Comparison of ENCODE assay signal across 8 cellular contexts in genomic region chr9:113275147-113276131, GRCh38. TPM values are rescaled to one million over a fixed set of nuclear protein-coding genes. Genes with fewer than 3 reads are reported as not detected.
A peak's percentile ranks its signal among the peaks of the same experiment; 100 is the strongest.
DNase-seq lines count a peak whose midpoint lies in the region; ATAC-seq and TF ChIP-seq lines count a peak whose summit lies in the region.

Gene CDC26, minus strand, starts transcription at chr9:113275572. Its CDS starts 3,065 bp downstream, at chr9:113272507.
Gene PRPF4, plus strand, starts transcription at chr9:113275658. Its CDS starts 86 bp downstream, at chr9:113275744.

- H3K4me3 Mint-ChIP-seq in glutamatergic neuron (ENCODE audit: unreplicated experiment) (no peak within 1 kb of the TSS), osteocyte (ENCODE audit: unreplicated experiment) (no peak within 1 kb of the TSS)

- DNase-seq in GM10266 (ENCODE audit: extremely low spot score): peak; percentile 91
- peak; percentile 99 for DNase-seq in NCI-H1092 treated with DMSO at 0.1 percent for 48 hours (lab: John Stamatoyannopoulos, UW)
- DNase-seq in activated naive CD4-positive, alpha-beta T cell treated with anti-CD3 and anti-CD28 coated beads, Interleukin-2, amount 50 U/mL, for 72 hours (ENCODE audit: low spot score in 2 of 2): peak; percentile 91 to 93
- DNase-seq in glutamatergic neuron: peak; percentile 96
- DNase-seq in osteocyte (ENCODE audit: extremely low spot score, unreplicated experiment): peak; percentile 99

- WGBS in thymus: under 1% methylated on average over 63 of the region's 63 CpGs

- H3K9me3 ChIP-seq in thymus (ENCODE audit: control insufficient read depth): no peaks in the 10 kb centered on the region

- H3K36me3 ChIP-seq in thymus (ENCODE audit: control insufficient read depth, insufficient read depth): peaks cover 34% of the 10 kb centered on the region

- H3K4me1 ChIP-seq in thymus (ENCODE audit: control insufficient read depth, insufficient read depth, low read length): peaks cover 5% of the 10 kb centered on the region

- H3K27me3 Mint-ChIP-seq in glutamatergic neuron (ENCODE audit: unreplicated experiment) (no peaks in the 10 kb centered on the region), osteocyte (ENCODE audit: unreplicated experiment) (no peaks in the 10 kb centered on the region)

- H3K27ac Mint-ChIP-seq in activated naive CD4-positive, alpha-beta T cell treated with anti-CD3 and anti-CD28 coated beads, Interleukin-2, amount 50 U/mL, for 72 hours: no peak within 1 kb of the TSS
- H3K27ac Mint-ChIP-seq in glutamatergic neuron (ENCODE audit: unreplicated experiment) (no peak within 1 kb of the TSS), osteocyte (ENCODE audit: unreplicated experiment) (no peak within 1 kb of the TSS)

- H3K4me1 Mint-ChIP-seq in glutamatergic neuron (ENCODE audit: low read depth, unreplicated experiment) (peaks cover 1% of the 10 kb centered on the region), osteocyte (ENCODE audit: unreplicated experiment) (peaks cover 13% of the 10 kb centered on the region)

- no peak for TF ChIP-seq CTCF in GM10266 (IDR thresholded peaks at IDR 0.05; ENCODE audit: control insufficient read depth, insufficient read depth, low read depth, missing control alignments)
- TF ChIP-seq CTCF in glutamatergic neuron (IDR thresholded peaks at IDR 0.05; ENCODE audit: partially characterized antibody, unreplicated experiment): no peak
- no peak for TF ChIP-seq CTCF in osteocyte (IDR thresholded peaks at IDR 0.05)

- ATAC-seq in HG02623 (IDR thresholded peaks at IDR 0.05; ENCODE audit: unreplicated experiment) (peak; percentile 97), SK-N-SH treated with all-trans-retinoic acid at 6 μM for 48 hours (peak; percentile 96)
- peak; percentile 96 to 100 for ATAC-seq in activated naive CD4-positive, alpha-beta T cell treated with anti-CD3 and anti-CD28 coated beads, Interleukin-2, amount 50 U/mL, for 72 hours

- peak within 1 kb of the TSS; percentile 93 for H3K27ac ChIP-seq in thymus (ENCODE audit: low read depth)

- no peaks in the 10 kb centered on the region for H3K27me3 ChIP-seq in thymus (ENCODE audit: control insufficient read depth, insufficient read depth)

- peaks cover 21 to 27% of the 10 kb centered on the region in 2 donors for H3K36me3 Mint-ChIP-seq in activated naive CD4-positive, alpha-beta T cell treated with anti-CD3 and anti-CD28 coated beads, Interleukin-2, amount 50 U/mL, for 72 hours
- no peaks in the 10 kb centered on the region for H3K36me3 Mint-ChIP-seq in glutamatergic neuron (ENCODE audit: unreplicated experiment)
- H3K36me3 Mint-ChIP-seq in osteocyte (ENCODE audit: unreplicated experiment): peaks cover 37% of the 10 kb centered on the region

- H3K9me3 Mint-ChIP-seq in activated naive CD4-positive, alpha-beta T cell treated with anti-CD3 and anti-CD28 coated beads, Interleukin-2, amount 50 U/mL, for 72 hours: no peaks in the 10 kb centered on the region
- H3K9me3 Mint-ChIP-seq in glutamatergic neuron (ENCODE audit: unreplicated experiment) (peaks cover 2% of the 10 kb centered on the region), osteocyte (ENCODE audit: unreplicated experiment) (no peaks in the 10 kb centered on the region)

- peak within 1 kb of the TSS; percentile 83 for H3K4me3 ChIP-seq in thymus (ENCODE audit: low read length)

TF ChIP-seq in SK-N-SH treated with all-trans-retinoic acid at 6 μM for 48 hours, 23 proteins besides CTCF, POLR2A, EP300 and RAD21:
- TF ChIP-seq RARB (CRISPR knock-in tag; IDR thresholded peaks at IDR 0.05): no peak
- peak; percentile 63; the same call in 1 of the 2 replicates for TF ChIP-seq PATZ1 (CRISPR knock-in tag; IDR thresholded peaks at IDR 0.05; ENCODE audit: borderline replicate concordance)

RNA-seq across cellular contexts. Expression of gene CDC26, which starts in this region (rescaled TPM):
- total RNA-seq in activated naive CD4-positive, alpha-beta T cell treated with anti-CD3 and anti-CD28 coated beads, Interleukin-2, amount 50 U/mL, for 72 hours: 10 to 100 TPM; 40.3 to 47.7 TPM
- 13.4 TPM for total RNA-seq in glutamatergic neuron (ENCODE audit: unreplicated experiment)
- 26.3 and 28.2 TPM in 2 replicates for total RNA-seq in osteocyte
- polyA plus RNA-seq in thymus: 45.5 TPM

RNA-seq across cellular contexts. Expression of gene PRPF4, which starts in this region (rescaled TPM):
- 10 to 100 TPM; 45.2 to 50.3 TPM for total RNA-seq in activated naive CD4-positive, alpha-beta T cell treated with anti-CD3 and anti-CD28 coated beads, Interleukin-2, amount 50 U/mL, for 72 hours
- total RNA-seq in glutamatergic neuron (ENCODE audit: unreplicated experiment) (21.9 TPM), osteocyte (21.0 and 22.0 TPM in 2 replicates)
- 18.5 TPM for polyA plus RNA-seq in thymus

Comparison
In these comparisons a context has a peak if more than half of its experiments do, and no peak if none do; other contexts are left out.
1. Peak in every context shown above with its lines: DNase-seq, ATAC-seq, H3K4me3 ChIP-seq and H3K27ac ChIP-seq.